11 cellular contexts compared by ENCODE assay signal in genomic region chr19:46404884-46405658, GRCh38. TPM values are rescaled to one million over a fixed set of nuclear protein-coding genes. Genes with fewer than 3 reads are reported as not detected.
DNase-seq lines count a peak whose midpoint lies in the region; ATAC-seq and TF ChIP-seq lines count a peak whose summit lies in the region.
"Had no signal": no experiment of that assay in that cellular context is flagged by ENCODE, and none has a peak within 500 bp of the region (broad histone marks: within the 10 kb centered on the region; RNA-seq: fewer than 3 reads in every experiment).

No MANE protein-coding gene starts in this region.

- DNase-seq in activated T-cell treated with anti-CD3 and anti-CD28 coated beads, Interleukin-2, amount 50 U/mL, for 24 hours = no peak
- DNase-seq in activated T-cell treated with anti-CD3 and anti-CD28 coated beads, Interleukin-2, amount 50 U/mL, for 1 hour = no peak
- DNase-seq in chondrocyte (ENCODE audit: low spot score) (peak; percentile 70), upper lobe of left lung (peak; percentile 38 to 46), NCI-H2196 (lab: John Stamatoyannopoulos, UW; ENCODE audit: unreplicated experiment) (no peak)
- DNase-seq: activated CD4-positive, alpha-beta T cell treated with anti-CD3 and anti-CD28 coated beads, Interleukin-2, amount 10 ng/mL, durations not matched to agents 24 days and 14 days had no signal

- WGBS in liver = 35% methylated on average over 44 of the region's 44 CpGs
- 29 to 37% methylated on average over 41 to 44 of the region's 44 CpGs for whole genome bisulfite sequencing in upper lobe of left lung, 2 donors

- no peak overlapping the region for H3K27ac Mint-ChIP-seq in activated T-cell treated with anti-CD3 and anti-CD28 coated beads, Interleukin-2, amount 50 U/mL, for 24 hours
- H3K27ac Mint-ChIP-seq in chondrocyte (ENCODE audit: unreplicated experiment) = no peak overlapping the region
- H3K27ac Mint-ChIP-seq: activated CD4-positive, alpha-beta T cell treated with anti-CD3 and anti-CD28 coated beads, Interleukin-2, amount 10 ng/mL, durations not matched to agents 24 days and 14 days had no signal

- TF ChIP-seq POLR2A in upper lobe of left lung (IDR thresholded peaks at IDR 0.05) = no peak

- H3K27me3 ChIP-seq in liver (ENCODE audit: control insufficient read depth in 4 of 4, insufficient read depth in 4 of 4, low read length in 3 of 4) (no peaks in the 10 kb centered on the region), upper lobe of left lung (peaks cover 0 to 7% (median 4%) of the 10 kb centered on the region in 4 donors)

- H3K36me3 ChIP-seq in liver (ENCODE audit: control insufficient read depth in 4 of 4, insufficient read depth in 3 of 4, low read depth in 1 of 4, low read length in 3 of 4) = no peaks in the 10 kb centered on the region
- no peaks in the 10 kb centered on the region for H3K36me3 ChIP-seq in upper lobe of left lung

- ATAC-seq in upper lobe of left lung (ENCODE audit: low FRiP score in 2 of 2) = peak in 1 of 2 donors; percentile 49
- no peak for ATAC-seq in GM19395 (IDR thresholded peaks at IDR 0.05; ENCODE audit: unreplicated experiment)
- no peak for ATAC-seq in GM19023 (IDR thresholded peaks at IDR 0.05; ENCODE audit: unreplicated experiment)

- TF ChIP-seq CTCF in chondrocyte (IDR thresholded peaks at IDR 0.05) (peak; percentile 32), liver (IDR thresholded peaks at IDR 0.05; ENCODE audit: low read depth, low read length, missing input control) (peak; percentile 13), upper lobe of left lung (IDR thresholded peaks at IDR 0.05) (peak in 2 of 6 experiments; percentile 13 to 15)

- peak overlapping the region; percentile 42 to 92 for H3K9ac ChIP-seq in liver (ENCODE audit: low read depth in 1 of 2, low read length in 2 of 2)

- peak overlapping the region; percentile 57 for H3K4me3 Mint-ChIP-seq in activated T-cell treated with anti-CD3 and anti-CD28 coated beads, Interleukin-2, amount 50 U/mL, for 24 hours
- H3K4me3 Mint-ChIP-seq in chondrocyte (ENCODE audit: unreplicated experiment) = no peak overlapping the region

- peaks cover 0 to 20% (median 13%) of the 10 kb centered on the region in 4 donors for H3K4me1 ChIP-seq in liver (ENCODE audit: control insufficient read depth in 4 of 4, insufficient read depth in 4 of 4, low read length in 3 of 4)
- peaks cover 17 to 39% (median 26%) of the 10 kb centered on the region in 4 donors for H3K4me1 ChIP-seq in upper lobe of left lung

- H3K9me3 ChIP-seq in liver (ENCODE audit: control insufficient read depth in 4 of 4, low read length in 3 of 4) = no peaks in the 10 kb centered on the region
- H3K9me3 ChIP-seq in upper lobe of left lung = no peaks in the 10 kb centered on the region

- TF ChIP-seq RAD21 in liver (IDR thresholded peaks at IDR 0.05) = peak in 1 of 2 donors; percentile 20

- no peaks in the 10 kb centered on the region for H3K9me3 Mint-ChIP-seq in activated T-cell treated with anti-CD3 and anti-CD28 coated beads, Interleukin-2, amount 50 U/mL, for 24 hours
- no peaks in the 10 kb centered on the region for H3K9me3 Mint-ChIP-seq in chondrocyte (ENCODE audit: low read depth)
- H3K9me3 Mint-ChIP-seq: activated CD4-positive, alpha-beta T cell treated with anti-CD3 and anti-CD28 coated beads, Interleukin-2, amount 10 ng/mL, durations not matched to agents 24 days and 14 days had no signal

- no peak for TF ChIP-seq EP300 in upper lobe of left lung (IDR thresholded peaks at IDR 0.05)

- H3K36me3 Mint-ChIP-seq in activated T-cell treated with anti-CD3 and anti-CD28 coated beads, Interleukin-2, amount 50 U/mL, for 24 hours (ENCODE audit: low read depth) = no peaks in the 10 kb centered on the region
- peaks cover under 1% of the 10 kb centered on the region for H3K36me3 Mint-ChIP-seq in chondrocyte (ENCODE audit: low read depth)

- H3K27ac ChIP-seq in liver (ENCODE audit: low read depth in 1 of 2, low read length in 2 of 2) = peak overlapping the region; percentile 91 to 95
- H3K27ac ChIP-seq in upper lobe of left lung = peak overlapping the region in 2 of 4 donors; percentile 17 to 54

- H3K4me3 ChIP-seq in liver (ENCODE audit: low read depth in 1 of 3, low read length in 3 of 3) (peak overlapping the region; percentile 59 to 83 (median 72)), upper lobe of left lung (peak overlapping the region in 3 of 4 donors; percentile 27 to 47 (median 45))

- peaks cover 19% of the 10 kb centered on the region for H3K4me1 Mint-ChIP-seq in activated T-cell treated with anti-CD3 and anti-CD28 coated beads, Interleukin-2, amount 50 U/mL, for 24 hours (ENCODE audit: low read depth)
- H3K4me1 Mint-ChIP-seq in chondrocyte (ENCODE audit: low read depth) = peaks cover 43% of the 10 kb centered on the region

- H3K27me3 Mint-ChIP-seq in activated T-cell treated with anti-CD3 and anti-CD28 coated beads, Interleukin-2, amount 50 U/mL, for 24 hours = peaks cover 86% of the 10 kb centered on the region
- H3K27me3 Mint-ChIP-seq in chondrocyte (ENCODE audit: low read depth) = no peaks in the 10 kb centered on the region

TF ChIP-seq in liver, 16 proteins besides CTCF, POLR2A, EP300 and RAD21:
- TF ChIP-seq TAF1 (conservative IDR thresholded peaks at IDR 0.05) (no peak), HNF4A (conservative IDR thresholded peaks at IDR 0.05) (peak in 1 of 2 donors; percentile 4)

RNA-seq across cellular contexts. Expression of gene CCDC8, which starts 8.3 kb away (rescaled TPM):
- total RNA-seq in chondrocyte (39.3 to 53.2 TPM (median 39.5 TPM) in 3 replicates), liver (1 to 10 TPM in 1 of 2 donors, under 1 TPM in 1; 0.75 to 5.9 TPM), upper lobe of left lung (10 to 100 TPM in 2 of 6 donors, 1 to 10 TPM in 4; 6.0 to 14.3 (median 8.3) TPM)
- under 1 TPM; 0.18 to 0.48 TPM for polyA plus RNA-seq in liver
- total RNA-seq: activated CD4-positive, alpha-beta T cell treated with anti-CD3 and anti-CD28 coated beads, Interleukin-2, amount 10 ng/mL, durations not matched to agents 24 days and 14 days had no signal
- polyA plus RNA-seq: CD14-positive monocyte had no signal

RNA-seq across cellular contexts. Expression of gene PNMA8C, which starts 23.7 kb away (rescaled TPM):
- total RNA-seq in chondrocyte (0.10 to 0.27 TPM (median 0.20 TPM) in 3 replicates), liver (under 1 TPM in 1 of 2 donors, not detected in 1; under 0.01 TPM), upper lobe of left lung (under 1 TPM in 2 of 6 donors, not detected in 4; under 0.01 to 0.27 TPM)
- not detected for polyA plus RNA-seq in liver
- total RNA-seq: activated CD4-positive, alpha-beta T cell treated with anti-CD3 and anti-CD28 coated beads, Interleukin-2, amount 10 ng/mL, durations not matched to agents 24 days and 14 days; glomerular endothelial cell had no signal
- polyA plus RNA-seq: CD14-positive monocyte had no signal

RNA-seq across cellular contexts. Expression of gene PPP5C, which starts 58.2 kb away (rescaled TPM):
- total RNA-seq in chondrocyte = 62.5 to 90.6 TPM (median 62.6 TPM) in 3 replicates
- 10 to 100 TPM; 28.1 to 50.5 TPM for total RNA-seq in liver
- polyA plus RNA-seq in liver = 10 to 100 TPM; 19.0 to 28.6 TPM
- 100 to 1,000 TPM in 1 of 6 donors, 10 to 100 TPM in 5; 54.7 to 120 (median 66.0) TPM for total RNA-seq in upper lobe of left lung

Comparison
In these comparisons a context has a peak if more than half of its experiments do, and no peak if none do; other contexts are left out.
1. DNase-seq: peak in chondrocyte (single experiment) and upper lobe of left lung (2 of 2); none in activated T-cell treated with anti-CD3 and anti-CD28 coated beads, Interleukin-2, amount 50 U/mL, for 24 hours (single experiment), activated T-cell treated with anti-CD3 and anti-CD28 coated beads, Interleukin-2, amount 50 U/mL, for 1 hour (single experiment) and NCI-H2196 (single experiment).